In genomic region chr1:117828206-117828605, GRCh38 we compare ENCODE assay signal across 16 cellular contexts.
A peak's percentile ranks its signal among the peaks of the same experiment; 100 is the strongest.
DNase-seq lines count a peak whose midpoint lies in the region; ATAC-seq, FAIRE-seq and TF ChIP-seq lines count a peak whose summit lies in the region.
"Had no signal": no experiment of that assay in that cellular context is flagged by ENCODE, and none has a peak within 500 bp of the region (broad histone marks: within the 10 kb centered on the region; RNA-seq: fewer than 3 reads in every experiment).

No MANE protein-coding gene starts in this region.

- no peak for FAIRE-seq in kidney (lab: Jason Lieb, UNC)
- FAIRE-seq: GM19239 had no signal

- no peaks in the 10 kb centered on the region for H3K9me2 ChIP-seq in GM23248 (ENCODE audit: insufficient read depth)

- DNase-seq in GM23248 (peak; percentile 93), coronary artery (ENCODE audit: low spot score) (peak; percentile 90), kidney (peak; percentile 85), testis (peak; percentile 63), GM19240 (ENCODE audit: insufficient read length, low spot score) (no peak), LoVo (ENCODE audit: low spot score) (no peak), Peyer's patch (no peak)
- DNase-seq: CD8-positive, alpha-beta memory T cell; Karpas-422; NCI-H510A; stimulated activated naive CD8-positive, alpha-beta T cell treated with anti-CD3 and anti-CD28 coated beads, Interleukin-15, amount 100 ng/mL, for 72 hours; WERI-Rb-1 had no signal

- intact Hi-C loops in kidney (cut with DNase I) = no loop called here
- intact Hi-C loops in testis (cut with DNase I; ENCODE audit: low total_unique reads) = no loop called here

- no peaks in the 10 kb centered on the region for H3K27me3 ChIP-seq in GM23248 (replicated peaks; ENCODE audit: insufficient read depth)
- H3K27me3 ChIP-seq in testis = no peaks in the 10 kb centered on the region
- H3K27me3 ChIP-seq in Peyer's patch = no peaks in the 10 kb centered on the region

- in situ Hi-C loops in GM23248 (cut with MboI) = no loop called here

- H3K79me2 ChIP-seq in GM23248 (ENCODE audit: insufficient read depth) = no peaks in the 10 kb centered on the region

- 11 to 21% methylated on average over 4 of the region's 4 CpGs for WGBS in GM23248 (ENCODE audit: low coverage in 1 of 2, low lambda C conversion rate in 2 of 2, missing lambda C conversion rate in 2 of 2), 2 experiments
- 41 to 63% methylated on average over 3 to 4 of the region's 4 CpGs for WGBS in testis, 2 donors

- no peaks in the 10 kb centered on the region for H4K20me1 ChIP-seq in GM23248 (ENCODE audit: insufficient read depth)

- H3K36me3 ChIP-seq in GM23248 (ENCODE audit: low read depth) (no peaks in the 10 kb centered on the region), kidney (ENCODE audit: control insufficient read depth in 1 of 2, insufficient read depth in 2 of 2, low read length in 2 of 2) (no peaks in the 10 kb centered on the region), testis (ENCODE audit: low read depth, missing control alignments) (no peaks in the 10 kb centered on the region), Peyer's patch (no peaks in the 10 kb centered on the region)
- H3K36me3 ChIP-seq: WERI-Rb-1 had no signal

- ATAC-seq in HG03095 (IDR thresholded peaks at IDR 0.05; ENCODE audit: unreplicated experiment) = no peak
- ATAC-seq: HCT116; natural killer cell treated with Interleukin-12 subunit alpha and Interleukin-12 subunit beta and Interleukin-15 and Interleukin-18, amount 100 ng/mL, for 72 hours; stimulated activated naive CD8-positive, alpha-beta T cell treated with anti-CD3 and anti-CD28 coated beads, Interleukin-15, amount 100 ng/mL, for 72 hours had no signal

- no peak overlapping the region for H2AFZ ChIP-seq in GM23248

- peak overlapping the region; percentile 52 for H3K4me2 ChIP-seq in GM23248 (ENCODE audit: unreplicated experiment)

- H3K4me3 ChIP-seq in GM23248 (no peak overlapping the region), coronary artery (no peak overlapping the region), kidney (ENCODE audit: low read length in 2 of 2) (no peak overlapping the region), testis (no peak overlapping the region), Peyer's patch (no peak overlapping the region)

- peaks cover 51% of the 10 kb centered on the region for H3K4me1 ChIP-seq in GM23248 (ENCODE audit: insufficient read depth)
- H3K4me1 ChIP-seq in kidney (ENCODE audit: control insufficient read depth in 1 of 2, insufficient read depth in 1 of 2, low read depth in 1 of 2, low read length in 2 of 2) = peaks cover 0 to 3% of the 10 kb centered on the region in 2 donors
- H3K4me1 ChIP-seq in testis = peaks cover 5% of the 10 kb centered on the region
- H3K4me1 ChIP-seq in Peyer's patch = no peaks in the 10 kb centered on the region

- TF ChIP-seq CTCF in coronary artery (IDR thresholded peaks at IDR 0.05) = no peak
- no peak for TF ChIP-seq CTCF in kidney (IDR thresholded peaks at IDR 0.05; ENCODE audit: borderline replicate concordance, extremely low read depth, insufficient read depth)
- TF ChIP-seq CTCF in testis (IDR thresholded peaks at IDR 0.05) = peak in 1 of 3 experiments; percentile 9
- TF ChIP-seq CTCF in Peyer's patch (IDR thresholded peaks at IDR 0.05) = no peak

- H3F3A ChIP-seq in GM23248 (ENCODE audit: insufficient read depth) = peaks cover 44% of the 10 kb centered on the region

- H3K9ac ChIP-seq in GM23248 = peak overlapping the region; percentile 52
- no peak overlapping the region for H3K9ac ChIP-seq in kidney (ENCODE audit: low read length in 2 of 2)

- no peaks in the 10 kb centered on the region for H3K9me3 ChIP-seq in GM23248 (ENCODE audit: low read depth)
- no peaks in the 10 kb centered on the region for H3K9me3 ChIP-seq in kidney (ENCODE audit: control insufficient read depth in 1 of 2, low read length in 2 of 2)
- H3K9me3 ChIP-seq in testis = no peaks in the 10 kb centered on the region
- peaks cover 0 to 3% (median 0%) of the 10 kb centered on the region in 4 donors for H3K9me3 ChIP-seq in Peyer's patch

- H3K27ac ChIP-seq in GM23248 (peak overlapping the region; percentile 83), coronary artery (peak overlapping the region; percentile 77 to 82), kidney (ENCODE audit: low read depth in 2 of 2, low read length in 2 of 2) (no peak overlapping the region), testis (peak overlapping the region in 1 of 2 donors; percentile 43), Peyer's patch (no peak overlapping the region)
- H3K27ac ChIP-seq: WERI-Rb-1 had no signal

- TF ChIP-seq POLR2A in testis (IDR thresholded peaks at IDR 0.05) = no peak
- TF ChIP-seq POLR2A in Peyer's patch (IDR thresholded peaks at IDR 0.05) = no peak

Comparison
In these comparisons a context has a peak if more than half of its experiments do, and no peak if none do; other contexts are left out.
1. DNase-seq: peak in GM23248 (single experiment), coronary artery (single experiment), kidney (single experiment) and testis (single experiment); none in GM19240 (single experiment), LoVo (single experiment) and Peyer's patch (0 of 3).
2. H3K27ac ChIP-seq: peak in GM23248 (single experiment) and coronary artery (2 of 2); none in kidney (0 of 2) and Peyer's patch (0 of 4).